ENCODE assay signal across 34 cellular contexts in genomic region chr11:77159937-77160495, GRCh38. TPM values are rescaled to one million over a fixed set of nuclear protein-coding genes. Genes with fewer than 3 reads are reported as not detected.
"Had no signal": no experiment of that assay in that cellular context is flagged by ENCODE, and none has a peak within 500 bp of the region (broad histone marks: within the 10 kb centered on the region; RNA-seq: fewer than 3 reads in every experiment).

No MANE protein-coding gene starts in this region.

- H3K9me3 Mint-ChIP-seq: activated CD4-positive, alpha-beta memory T cell treated with anti-CD3 and anti-CD28 coated beads for 36 hours; activated CD4-positive, alpha-beta T cell treated with anti-CD3 and anti-CD28 coated beads, Interleukin-2, amount 10 ng/mL, durations not matched to agents 24 days and 14 days; activated naive CD4-positive, alpha-beta T cell treated with anti-CD3 and anti-CD28 coated beads for 36 hours; activated naive CD4-positive, alpha-beta T cell treated with anti-CD3 and anti-CD28 coated beads, Interleukin-2, amount 50 U/mL, for 24 hours; activated naive CD8-positive, alpha-beta T cell treated with anti-CD3 and anti-CD28 coated beads, Interleukin-2, amount 10 ng/mL, durations not matched to agents 7 days and 5 days; activated T-helper 1 cell treated with anti-CD3 and anti-CD28 coated beads, Interleukin-12 subunit alpha, Interleukin-12 subunit beta, Interleukin-2, Interleukin-4 antibody, amounts not matched to agents 30 ng/mL and 10 ng/mL and 1 ng/mL, durations not matched to agents 14 hours and 24 hours and 36 hours; activated T-helper 2 cell treated with anti-CD3 and anti-CD28 coated beads, Interferon-gamma antibody, Interleukin-2, Interleukin-4, amounts not matched to agents 10 μg/mL and 5 μg/mL and 100 μg/mL, durations not matched to agents 14 hours and 24 hours and 36 hours; brain; central memory CD8-positive, alpha-beta T cell; dendritic cell treated with granulocyte-macrophage colony-stimulating factor and Interleukin-4, amounts not matched to agents 40 ng/mL and 50 ng/mL, for 4 days; endodermal cell had no signal

- H3K9me3 ChIP-seq: ascending aorta, breast epithelium, esophagus muscularis mucosa, gastrocnemius medialis had no signal

- H3K4me3 Mint-ChIP-seq: activated CD4-positive, alpha-beta memory T cell treated with anti-CD3 and anti-CD28 coated beads for 36 hours; activated CD4-positive, alpha-beta T cell treated with anti-CD3 and anti-CD28 coated beads for 36 hours; activated CD4-positive, alpha-beta T cell treated with anti-CD3 and anti-CD28 coated beads, Interleukin-2, amount 10 ng/mL, durations not matched to agents 24 days and 14 days; activated CD8-positive, alpha-beta memory T cell treated with anti-CD3 and anti-CD28 coated beads, Interleukin-2, amount 10 ng/mL, durations not matched to agents 7 days and 5 days; activated CD8-positive, alpha-beta T cell treated with anti-CD3 and anti-CD28 coated beads, Interleukin-2, amount 10 ng/mL, durations not matched to agents 7 days and 5 days; activated naive CD4-positive, alpha-beta T cell treated with anti-CD3 and anti-CD28 coated beads for 36 hours; activated naive CD4-positive, alpha-beta T cell treated with anti-CD3 and anti-CD28 coated beads, Interleukin-2, amount 50 U/mL, for 24 hours; activated naive CD8-positive, alpha-beta T cell treated with anti-CD3 and anti-CD28 coated beads, Interleukin-2, amount 10 ng/mL, durations not matched to agents 7 days and 5 days; activated T-helper 1 cell treated with anti-CD3 and anti-CD28 coated beads, Interleukin-12 subunit alpha, Interleukin-12 subunit beta, Interleukin-2, Interleukin-4 antibody, amounts not matched to agents 30 ng/mL and 10 ng/mL and 1 ng/mL, durations not matched to agents 14 hours and 24 hours and 36 hours; brain; central memory CD8-positive, alpha-beta T cell; dendritic cell treated with granulocyte-macrophage colony-stimulating factor and Interleukin-4, amounts not matched to agents 40 ng/mL and 50 ng/mL, for 4 days; endodermal cell had no signal

- H3K4me1 ChIP-seq: ascending aorta, breast epithelium, esophagus muscularis mucosa, foreskin keratinocyte, gastrocnemius medialis had no signal

- DNase-seq: activated CD4-positive, alpha-beta memory T cell treated with anti-CD3 and anti-CD28 coated beads for 36 hours; activated CD4-positive, alpha-beta T cell treated with anti-CD3 and anti-CD28 coated beads for 36 hours; activated CD4-positive, alpha-beta T cell treated with anti-CD3 and anti-CD28 coated beads, Interleukin-2, amount 10 ng/mL, durations not matched to agents 24 days and 14 days; activated CD4-positive, CD25-positive, alpha-beta regulatory T cell; activated CD4-positive, CD25-positive, alpha-beta regulatory T cell treated with anti-CD3 and anti-CD28 coated beads, Interleukin-2, amount 50 U/mL, for 72 hours; activated CD8-positive, alpha-beta memory T cell treated with anti-CD3 and anti-CD28 coated beads, Interleukin-2, amount 10 ng/mL, durations not matched to agents 7 days and 5 days; activated CD8-positive, alpha-beta memory T cell treated with anti-CD3 and anti-CD28 coated beads, Interleukin-2, amount 50 U/mL, for 4 hours; activated CD8-positive, alpha-beta T cell treated with anti-CD3 and anti-CD28 coated beads, Interleukin-2, amount 10 ng/mL, durations not matched to agents 7 days and 5 days; activated effector memory CD4-positive, alpha-beta T cell treated with anti-CD3 and anti-CD28 coated beads, Interleukin-2, amount 50 U/mL, for 16 hours; activated naive CD4-positive, alpha-beta T cell treated with anti-CD3 and anti-CD28 coated beads for 36 hours; activated naive CD8-positive, alpha-beta T cell treated with anti-CD3 and anti-CD28 coated beads, Interleukin-2, amount 10 ng/mL, durations not matched to agents 7 days and 5 days; activated T-cell treated with anti-CD3 and anti-CD28 coated beads, Interleukin-2, amount 50 U/mL, for 1 hour; activated T-cell treated with anti-CD3 and anti-CD28 coated beads, Interleukin-2, amount 50 U/mL, for 48 hours; dorsolateral prefrontal cortex; effector memory CD4-positive, alpha-beta T cell; endodermal cell; foreskin keratinocyte; gastrocnemius medialis; glutamatergic neuron; T-helper 2 cell had no signal

- H3K27me3 Mint-ChIP-seq: activated CD4-positive, alpha-beta memory T cell treated with anti-CD3 and anti-CD28 coated beads for 36 hours; activated CD4-positive, alpha-beta T cell treated with anti-CD3 and anti-CD28 coated beads for 36 hours; activated CD4-positive, alpha-beta T cell treated with anti-CD3 and anti-CD28 coated beads, Interleukin-2, amount 10 ng/mL, durations not matched to agents 24 days and 14 days; activated naive CD4-positive, alpha-beta T cell treated with anti-CD3 and anti-CD28 coated beads, Interleukin-2, amount 50 U/mL, for 24 hours; central memory CD8-positive, alpha-beta T cell had no signal

- H3K4me1 Mint-ChIP-seq: activated CD4-positive, alpha-beta T cell treated with anti-CD3 and anti-CD28 coated beads for 36 hours; activated naive CD4-positive, alpha-beta T cell treated with anti-CD3 and anti-CD28 coated beads, Interleukin-2, amount 50 U/mL, for 24 hours; central memory CD8-positive, alpha-beta T cell; endodermal cell had no signal

- H3K4me3 ChIP-seq: ascending aorta, breast epithelium, cardiac muscle cell, coronary artery, dorsolateral prefrontal cortex, esophagus muscularis mucosa, gastrocnemius medialis had no signal

- H3K27me3 ChIP-seq: ascending aorta, breast epithelium, cardiac muscle cell, dorsolateral prefrontal cortex, esophagus muscularis mucosa, gastrocnemius medialis had no signal

- H3K36me3 ChIP-seq: ascending aorta, breast epithelium, cardiac muscle cell, esophagus muscularis mucosa, gastrocnemius medialis had no signal

- H3K27ac Mint-ChIP-seq: activated CD4-positive, alpha-beta memory T cell treated with anti-CD3 and anti-CD28 coated beads for 36 hours; activated CD4-positive, alpha-beta T cell treated with anti-CD3 and anti-CD28 coated beads for 36 hours; activated CD4-positive, alpha-beta T cell treated with anti-CD3 and anti-CD28 coated beads, Interleukin-2, amount 10 ng/mL, durations not matched to agents 24 days and 14 days; activated CD8-positive, alpha-beta memory T cell treated with anti-CD3 and anti-CD28 coated beads, Interleukin-2, amount 10 ng/mL, durations not matched to agents 7 days and 5 days; activated CD8-positive, alpha-beta T cell treated with anti-CD3 and anti-CD28 coated beads, Interleukin-2, amount 10 ng/mL, durations not matched to agents 7 days and 5 days; activated naive CD4-positive, alpha-beta T cell treated with anti-CD3 and anti-CD28 coated beads for 36 hours; activated naive CD4-positive, alpha-beta T cell treated with anti-CD3 and anti-CD28 coated beads, Interleukin-2, amount 50 U/mL, for 24 hours; activated naive CD8-positive, alpha-beta T cell treated with anti-CD3 and anti-CD28 coated beads, Interleukin-2, amount 10 ng/mL, durations not matched to agents 7 days and 5 days; activated T-helper 1 cell treated with anti-CD3 and anti-CD28 coated beads, Interleukin-12 subunit alpha, Interleukin-12 subunit beta, Interleukin-2, Interleukin-4 antibody, amounts not matched to agents 30 ng/mL and 10 ng/mL and 1 ng/mL, durations not matched to agents 14 hours and 24 hours and 36 hours; activated T-helper 2 cell treated with anti-CD3 and anti-CD28 coated beads, Interferon-gamma antibody, Interleukin-2, Interleukin-4, amounts not matched to agents 10 μg/mL and 5 μg/mL and 100 μg/mL, durations not matched to agents 14 hours and 24 hours and 36 hours; brain; dendritic cell treated with granulocyte-macrophage colony-stimulating factor and Interleukin-4, amounts not matched to agents 40 ng/mL and 50 ng/mL, for 4 days; endodermal cell had no signal

- H3K27ac ChIP-seq: ascending aorta, breast epithelium, cardiac muscle cell, coronary artery, dorsolateral prefrontal cortex, esophagus muscularis mucosa, foreskin keratinocyte, gastrocnemius medialis had no signal

- H3K36me3 Mint-ChIP-seq: activated CD4-positive, alpha-beta memory T cell treated with anti-CD3 and anti-CD28 coated beads for 36 hours; activated CD8-positive, alpha-beta memory T cell treated with anti-CD3 and anti-CD28 coated beads, Interleukin-2, amount 10 ng/mL, durations not matched to agents 7 days and 5 days; activated naive CD4-positive, alpha-beta T cell treated with anti-CD3 and anti-CD28 coated beads, Interleukin-2, amount 50 U/mL, for 24 hours; activated naive CD8-positive, alpha-beta T cell treated with anti-CD3 and anti-CD28 coated beads, Interleukin-2, amount 10 ng/mL, durations not matched to agents 7 days and 5 days; brain had no signal

- ATAC-seq: activated CD4-positive, alpha-beta T cell treated with anti-CD3 and anti-CD28 coated beads for 36 hours; activated CD8-positive, alpha-beta memory T cell treated with anti-CD3 and anti-CD28 coated beads, Interleukin-2, amount 10 ng/mL, durations not matched to agents 7 days and 5 days; activated CD8-positive, alpha-beta T cell treated with anti-CD3 and anti-CD28 coated beads, Interleukin-2, amount 10 ng/mL, durations not matched to agents 7 days and 5 days; foreskin keratinocyte; gastrocnemius medialis had no signal

RNA-seq across cellular contexts. Expression of gene MYO7A, which starts 32.0 kb away (rescaled TPM):
- total RNA-seq: activated CD8-positive, alpha-beta T cell treated with anti-CD3 and anti-CD28 coated beads, Interleukin-2, amount 10 ng/mL, durations not matched to agents 7 days and 5 days; activated naive CD4-positive, alpha-beta T cell treated with anti-CD3 and anti-CD28 coated beads for 36 hours had no signal

RNA-seq across cellular contexts. Expression of gene OMP, which starts 57.4 kb away (rescaled TPM):
- total RNA-seq: activated CD4-positive, alpha-beta memory T cell treated with anti-CD3 and anti-CD28 coated beads for 36 hours; activated CD4-positive, alpha-beta T cell treated with anti-CD3 and anti-CD28 coated beads for 36 hours; activated CD4-positive, alpha-beta T cell treated with anti-CD3 and anti-CD28 coated beads, Interleukin-2, amount 10 ng/mL, durations not matched to agents 24 days and 14 days; activated CD8-positive, alpha-beta memory T cell treated with anti-CD3 and anti-CD28 coated beads for 36 hours; activated CD8-positive, alpha-beta memory T cell treated with anti-CD3 and anti-CD28 coated beads, Interleukin-2, amount 10 ng/mL, durations not matched to agents 7 days and 5 days; activated CD8-positive, alpha-beta T cell treated with anti-CD3 and anti-CD28 coated beads, Interleukin-2, amount 10 ng/mL, durations not matched to agents 7 days and 5 days; activated naive CD4-positive, alpha-beta T cell treated with anti-CD3 and anti-CD28 coated beads for 36 hours; activated naive CD8-positive, alpha-beta T cell treated with anti-CD3 and anti-CD28 coated beads, Interleukin-2, amount 10 ng/mL, durations not matched to agents 7 days and 5 days; activated T-helper 1 cell treated with anti-CD3 and anti-CD28 coated beads, Interleukin-12 subunit alpha, Interleukin-12 subunit beta, Interleukin-2, Interleukin-4 antibody, amounts not matched to agents 30 ng/mL and 10 ng/mL and 1 ng/mL, durations not matched to agents 14 hours and 24 hours and 36 hours; activated T-helper 2 cell treated with anti-CD3 and anti-CD28 coated beads, Interferon-gamma antibody, Interleukin-2, Interleukin-4, amounts not matched to agents 10 μg/mL and 5 μg/mL and 100 μg/mL, durations not matched to agents 14 hours and 24 hours and 36 hours; ascending aorta; breast epithelium; cardiac muscle cell; epithelial cell of proximal tubule; esophagus muscularis mucosa; foreskin keratinocyte; gastrocnemius medialis; T-helper 1 cell treated with Interleukin-12 subunit alpha and Interleukin-12 subunit beta and Interleukin-4 antibody, amounts not matched to agents 30 ng/mL and 1 ng/mL, for 36 hours had no signal
- polyA plus RNA-seq: cardiac muscle cell, foreskin keratinocyte had no signal
